ENCODE assay signal across 8 cellular contexts in genomic region chr11:47185305-47186075, GRCh38. TPM values are rescaled to one million over a fixed set of nuclear protein-coding genes. Genes with fewer than 3 reads are reported as not detected.
A peak's percentile ranks its signal among the peaks of the same experiment; 100 is the strongest.
DNase-seq lines count a peak whose midpoint lies in the region; ATAC-seq and TF ChIP-seq lines count a peak whose summit lies in the region.

No MANE protein-coding gene starts in this region.

- in situ Hi-C loops in transverse colon (cut with MboI; ENCODE audit: low pct_ligation_motif_present in 1 of 4, low pct_unique_long_range_greater_than_20kb in 1 of 4, low sequenced_read_pairs in 3 of 4) = loop anchor here in 1 of 4 donors (25.0 kb wide), 1 partner anchor 177 kb away; the partner anchor contains the start of gene MYBPC3

- H3K4me1 ChIP-seq in lung (ENCODE audit: control insufficient read depth in 2 of 2, insufficient read depth in 2 of 2, low read length in 2 of 2) (peaks cover 5% of the 10 kb centered on the region in 2 donors), transverse colon (peaks cover 10 to 43% (median 34%) of the 10 kb centered on the region in 4 donors)

- peak; percentile 48 for DNase-seq in activated T-cell treated with anti-CD3 and anti-CD28 coated beads, Interleukin-2, amount 50 U/mL, for 24 hours
- DNase-seq in activated T-cell treated with anti-CD3 and anti-CD28 coated beads for 4 hours (no peak), RPMI7951 (ENCODE audit: low read depth) (peak; percentile 54), dorsolateral prefrontal cortex (peak in 3 of 10 donors; percentile 27 to 59 (median 41)), lung (ENCODE audit: low spot score) (peak; percentile 74), transverse colon (peak; percentile 39), GM03348 (ENCODE audit: low spot score) (no peak), germinal center (ENCODE audit: low spot score) (no peak)

- H3K4me1 Mint-ChIP-seq in activated T-cell treated with anti-CD3 and anti-CD28 coated beads, Interleukin-2, amount 50 U/mL, for 24 hours (ENCODE audit: low read depth) = peaks cover 15% of the 10 kb centered on the region

- intact Hi-C loops in dorsolateral prefrontal cortex (cut with DNase I) = loop anchor here in 1 of 2 donors (2.0 kb wide), 1 partner anchor 29 kb away; the partner anchor contains the start of gene DDB2
- intact Hi-C loops in transverse colon (cut with DNase I; ENCODE audit: low total_unique reads) = no loop called here

- no peak for TF ChIP-seq CTCF in dorsolateral prefrontal cortex (IDR thresholded peaks at IDR 0.05 in 54 of 56, conservative IDR thresholded peaks at IDR 0.05 in 2 of 56; ENCODE audit: low read depth in 1 of 56, partially characterized antibody in 56 of 56)
- TF ChIP-seq CTCF in lung (IDR thresholded peaks at IDR 0.05; ENCODE audit: control extremely low read depth, extremely low read depth) = no peak
- no peak for TF ChIP-seq CTCF in transverse colon (IDR thresholded peaks at IDR 0.05)

- TF ChIP-seq POLR2A in transverse colon (IDR thresholded peaks at IDR 0.05) = peak; percentile 22

- H3K4me3 Mint-ChIP-seq in activated T-cell treated with anti-CD3 and anti-CD28 coated beads, Interleukin-2, amount 50 U/mL, for 24 hours = peak overlapping the region; percentile 70

- peak overlapping the region; percentile 77 to 100 (median 96) for H3K27ac ChIP-seq in dorsolateral prefrontal cortex
- H3K27ac ChIP-seq in lung (ENCODE audit: low read depth in 1 of 2, low read length in 1 of 2) = peak overlapping the region; percentile 95 to 98
- peak overlapping the region; percentile 80 to 92 (median 89) for H3K27ac ChIP-seq in transverse colon

- H3K36me3 Mint-ChIP-seq in activated T-cell treated with anti-CD3 and anti-CD28 coated beads, Interleukin-2, amount 50 U/mL, for 24 hours (ENCODE audit: low read depth) = no peaks in the 10 kb centered on the region

- peaks cover 0 to 6% (median 0%) of the 10 kb centered on the region in 45 donors for H3K27me3 ChIP-seq in dorsolateral prefrontal cortex
- H3K27me3 ChIP-seq in lung (ENCODE audit: control insufficient read depth, insufficient read depth) = no peaks in the 10 kb centered on the region
- peaks cover 46% of the 10 kb centered on the region for H3K27me3 ChIP-seq in transverse colon

- peak; percentile 37 for ATAC-seq in lung (ENCODE audit: insufficient read depth, low FRiP score)

- H3K27ac Mint-ChIP-seq in activated T-cell treated with anti-CD3 and anti-CD28 coated beads, Interleukin-2, amount 50 U/mL, for 24 hours = no peak overlapping the region

- no peaks in the 10 kb centered on the region for H3K9me3 Mint-ChIP-seq in activated T-cell treated with anti-CD3 and anti-CD28 coated beads, Interleukin-2, amount 50 U/mL, for 24 hours

- peak overlapping the region; percentile 52 to 82 (median 68) for H3K4me3 ChIP-seq in dorsolateral prefrontal cortex
- H3K4me3 ChIP-seq in lung = peak overlapping the region; percentile 70
- H3K4me3 ChIP-seq in transverse colon = peak overlapping the region; percentile 44 to 91 (median 69)

- H3K27me3 Mint-ChIP-seq in activated T-cell treated with anti-CD3 and anti-CD28 coated beads, Interleukin-2, amount 50 U/mL, for 24 hours = peaks cover 39% of the 10 kb centered on the region

- no peak for TF ChIP-seq EP300 in transverse colon (IDR thresholded peaks at IDR 0.05; ENCODE audit: low read depth)

- WGBS in lung, 2 donors = 15% methylated on average over 46 to 50 of the region's 50 CpGs
- WGBS in transverse colon (ENCODE audit: low coverage in 1 of 2), 2 donors = 20 to 21% methylated on average over 2 to 30 of the region's 50 CpGs

- no peaks in the 10 kb centered on the region for H3K36me3 ChIP-seq in lung (ENCODE audit: control insufficient read depth in 2 of 2, insufficient read depth in 2 of 2, low read length in 2 of 2)
- no peaks in the 10 kb centered on the region for H3K36me3 ChIP-seq in transverse colon

- H3K9me3 ChIP-seq in lung (ENCODE audit: control insufficient read depth in 2 of 2, insufficient read depth in 1 of 2, low read length in 1 of 2) (no peaks in the 10 kb centered on the region), transverse colon (no peaks in the 10 kb centered on the region)

RNA-seq across cellular contexts. Expression of gene PACSIN3, which starts 0.7 kb away (rescaled TPM):
- 19.8 and 22.7 TPM in 2 replicates for total RNA-seq in RPMI7951 (2014; rRNA removed; shearing (Covaris generic))
- total RNA-seq in dorsolateral prefrontal cortex = 10 to 100 TPM in 117 of 120 experiments, 1 to 10 TPM in 3; 7.7 to 54.9 (median 21.5) TPM
- 10 to 100 TPM; 34.7 to 53.3 TPM for total RNA-seq in lung
- 10 to 100 TPM; 20.6 to 37.9 TPM for polyA plus RNA-seq in lung
- 10 to 100 TPM in 2 of 4 donors, 1 to 10 TPM in 2; 1.2 to 13.9 (median 9.8) TPM for total RNA-seq in transverse colon

RNA-seq across cellular contexts. Expression of gene ARFGAP2, which starts 8.8 kb away (rescaled TPM):
- total RNA-seq in RPMI7951 (2014; rRNA removed; shearing (Covaris generic)) = 63.4 and 74.5 TPM in 2 replicates
- total RNA-seq in dorsolateral prefrontal cortex = 100 to 1,000 TPM in 110 of 120 experiments, 10 to 100 TPM in 10; 84.8 to 149 (median 114) TPM
- 100 to 1,000 TPM; 108 to 140 TPM for total RNA-seq in lung
- polyA plus RNA-seq in lung = 10 to 100 TPM; 51.2 to 80.2 TPM
- total RNA-seq in transverse colon = 100 to 1,000 TPM; 123 to 213 (median 132) TPM

RNA-seq across cellular contexts. Expression of gene DDB2, which starts 29.3 kb away (rescaled TPM):
- 22.7 and 35.0 TPM in 2 replicates for total RNA-seq in RPMI7951 (2014; rRNA removed; shearing (Covaris generic))
- 10 to 100 TPM in 118 of 120 experiments, 1 to 10 TPM in 2; 7.0 to 40.6 (median 19.7) TPM for total RNA-seq in dorsolateral prefrontal cortex
- total RNA-seq in lung = 10 to 100 TPM; 14.4 to 33.9 TPM
- 10 to 100 TPM; 16.8 to 36.4 TPM for polyA plus RNA-seq in lung
- total RNA-seq in transverse colon = 10 to 100 TPM in 3 of 4 donors, 1 to 10 TPM in 1; 8.6 to 45.4 (median 28.6) TPM

Comparison
In these comparisons a context has a peak if more than half of its experiments do, and no peak if none do; other contexts are left out.
1. DNase-seq: peak in activated T-cell treated with anti-CD3 and anti-CD28 coated beads, Interleukin-2, amount 50 U/mL, for 24 hours (single experiment), RPMI7951 (single experiment), lung (single experiment) and transverse colon (single experiment); none in activated T-cell treated with anti-CD3 and anti-CD28 coated beads for 4 hours (single experiment), GM03348 (single experiment) and germinal center (single experiment).
2. Peak in every context shown above with its lines, with median percentiles within 50 percentile points of each other: H3K27ac ChIP-seq and H3K4me3 ChIP-seq.